Comparison of ENCODE assay signal across 8 cellular contexts in genomic region chr13:60396783-60397692, GRCh38. TPM values are rescaled to one million over a fixed set of nuclear protein-coding genes. Genes with fewer than 3 reads are reported as not detected.
A peak's percentile ranks its signal among the peaks of the same experiment; 100 is the strongest.
DNase-seq lines count a peak whose midpoint lies in the region; ATAC-seq and TF ChIP-seq lines count a peak whose summit lies in the region.

TDRD3 (plus strand) TSS chr13:60397220; CDS start chr13:60397365, 145 bp downstream.

- H3K4me1 Mint-ChIP-seq in activated T-helper 1 cell treated with anti-CD3 and anti-CD28 coated beads, Interleukin-12 subunit alpha, Interleukin-12 subunit beta, Interleukin-2, Interleukin-4 antibody, amounts not matched to agents 30 ng/mL and 10 ng/mL and 1 ng/mL, durations not matched to agents 14 hours and 24 hours and 36 hours (ENCODE audit: low read depth): peaks cover 44% of the 10 kb centered on the region
- H3K4me1 Mint-ChIP-seq in naive thymus-derived CD4-positive, alpha-beta T cell: peaks cover 25 to 54% (median 44%) of the 10 kb centered on the region in 7 donors
- H3K4me1 Mint-ChIP-seq in stimulated activated naive B cell treated with anti-CD40 and anti-IgM and Interleukin-4, amounts not matched to agents 10 μg/mL and 1 μg/mL and 100 μg/mL, for 72 hours: peaks cover 13 to 32% of the 10 kb centered on the region in 2 donors

- peak within 1 kb of the TSS; percentile 94 for H3K4me2 ChIP-seq in fibroblast of lung (ENCODE audit: extremely low read depth, insufficient read depth, low read length)

- peak within 1 kb of the TSS; percentile 95 for H3K4me3 Mint-ChIP-seq in activated T-helper 1 cell treated with anti-CD3 and anti-CD28 coated beads, Interleukin-12 subunit alpha, Interleukin-12 subunit beta, Interleukin-2, Interleukin-4 antibody, amounts not matched to agents 30 ng/mL and 10 ng/mL and 1 ng/mL, durations not matched to agents 14 hours and 24 hours and 36 hours
- H3K4me3 Mint-ChIP-seq in naive thymus-derived CD4-positive, alpha-beta T cell: peak within 1 kb of the TSS; percentile 88 to 98 (median 95)
- H3K4me3 Mint-ChIP-seq in stimulated activated naive B cell treated with anti-CD40 and anti-IgM and Interleukin-4, amounts not matched to agents 10 μg/mL and 1 μg/mL and 100 μg/mL, for 72 hours: peak within 1 kb of the TSS; percentile 96 to 98

- H3K27me3 ChIP-seq in fibroblast of lung (ENCODE audit: control insufficient read depth, insufficient read depth, low read length): no peaks in the 10 kb centered on the region
- H3K27me3 ChIP-seq in naive thymus-derived CD4-positive, alpha-beta T cell (ENCODE audit: control insufficient read depth in 2 of 2, insufficient read depth in 2 of 2, low read length in 2 of 2): no peaks in the 10 kb centered on the region

- peaks cover 23% of the 10 kb centered on the region for H3K79me2 ChIP-seq in fibroblast of lung (ENCODE audit: control insufficient read depth, insufficient read depth, low read length)

- intact Hi-C loops in activated T-helper 1 cell treated with anti-CD3 and anti-CD28 coated beads, Interleukin-12 subunit alpha, Interleukin-12 subunit beta, Interleukin-2, Interleukin-4 antibody, amounts not matched to agents 30 ng/mL and 10 ng/mL and 1 ng/mL, durations not matched to agents 14 hours and 24 hours and 36 hours (cut with micrococcal nuclease): loop anchor here (1.0 to 2.0 kb wide), 2 partner anchors 20 to 233 kb away; no protein-coding TSS in a partner anchor
- intact Hi-C loops in naive thymus-derived CD4-positive, alpha-beta T cell (cut with micrococcal nuclease): loop anchor here (1.0 to 2.0 kb wide), 6 partner anchors 34 to 1006 kb away; no protein-coding TSS in a partner anchor

- H3K27me3 Mint-ChIP-seq in activated T-helper 1 cell treated with anti-CD3 and anti-CD28 coated beads, Interleukin-12 subunit alpha, Interleukin-12 subunit beta, Interleukin-2, Interleukin-4 antibody, amounts not matched to agents 30 ng/mL and 10 ng/mL and 1 ng/mL, durations not matched to agents 14 hours and 24 hours and 36 hours (ENCODE audit: insufficient read depth): no peaks in the 10 kb centered on the region
- H3K27me3 Mint-ChIP-seq in naive thymus-derived CD4-positive, alpha-beta T cell: no peaks in the 10 kb centered on the region
- H3K27me3 Mint-ChIP-seq in stimulated activated naive B cell treated with anti-CD40 and anti-IgM and Interleukin-4, amounts not matched to agents 10 μg/mL and 1 μg/mL and 100 μg/mL, for 72 hours: no peaks in the 10 kb centered on the region

- H3K36me3 Mint-ChIP-seq in activated T-helper 1 cell treated with anti-CD3 and anti-CD28 coated beads, Interleukin-12 subunit alpha, Interleukin-12 subunit beta, Interleukin-2, Interleukin-4 antibody, amounts not matched to agents 30 ng/mL and 10 ng/mL and 1 ng/mL, durations not matched to agents 14 hours and 24 hours and 36 hours (ENCODE audit: low read depth): peaks cover 1% of the 10 kb centered on the region
- H3K36me3 Mint-ChIP-seq in naive thymus-derived CD4-positive, alpha-beta T cell: peaks cover 0 to 3% (median 0%) of the 10 kb centered on the region in 5 donors
- H3K36me3 Mint-ChIP-seq in stimulated activated naive B cell treated with anti-CD40 and anti-IgM and Interleukin-4, amounts not matched to agents 10 μg/mL and 1 μg/mL and 100 μg/mL, for 72 hours: no peaks in the 10 kb centered on the region

- H3K9me3 Mint-ChIP-seq in activated T-helper 1 cell treated with anti-CD3 and anti-CD28 coated beads, Interleukin-12 subunit alpha, Interleukin-12 subunit beta, Interleukin-2, Interleukin-4 antibody, amounts not matched to agents 30 ng/mL and 10 ng/mL and 1 ng/mL, durations not matched to agents 14 hours and 24 hours and 36 hours: no peaks in the 10 kb centered on the region
- H3K9me3 Mint-ChIP-seq in naive thymus-derived CD4-positive, alpha-beta T cell: peaks cover 0 to 5% (median 0%) of the 10 kb centered on the region in 11 donors
- no peaks in the 10 kb centered on the region for H3K9me3 Mint-ChIP-seq in stimulated activated naive B cell treated with anti-CD40 and anti-IgM and Interleukin-4, amounts not matched to agents 10 μg/mL and 1 μg/mL and 100 μg/mL, for 72 hours

- ATAC-seq in GM21737 (IDR thresholded peaks at IDR 0.05; ENCODE audit: unreplicated experiment): peak; percentile 57
- peak; percentile 82 for ATAC-seq in naive thymus-derived CD4-positive, alpha-beta T cell
- ATAC-seq in stimulated activated naive B cell treated with anti-CD40 and anti-IgM and Interleukin-4, amounts not matched to agents 10 μg/mL and 1 μg/mL and 100 μg/mL, for 72 hours (replicated peaks): peak; percentile 76 to 78

- peak; percentile 78 for DNase-seq in Daoy (ENCODE audit: low read depth)
- peak; percentile 74 for DNase-seq in KG1 (lab: John Stamatoyannopoulos, UW)
- DNase-seq in RPMI7951 (ENCODE audit: low read depth): peak; percentile 78
- DNase-seq in activated T-helper 1 cell treated with anti-CD3 and anti-CD28 coated beads, Interleukin-12 subunit alpha, Interleukin-12 subunit beta, Interleukin-2, Interleukin-4 antibody, amounts not matched to agents 30 ng/mL and 10 ng/mL and 1 ng/mL, durations not matched to agents 14 hours and 24 hours and 36 hours (ENCODE audit: low spot score): peak; percentile 75
- DNase-seq in fibroblast of lung (ENCODE audit: low read depth in 2 of 2): peak; percentile 87 to 91
- peak; percentile 71 to 86 (median 82) for DNase-seq in naive thymus-derived CD4-positive, alpha-beta T cell
- peak; percentile 84 for DNase-seq in stimulated activated naive B cell treated with anti-CD40 and anti-IgM and Interleukin-4, amounts not matched to agents 10 μg/mL and 1 μg/mL and 100 μg/mL, for 72 hours

- H3K4me1 ChIP-seq in fibroblast of lung (ENCODE audit: control insufficient read depth, extremely low read depth, insufficient read depth, low read length): peaks cover 3% of the 10 kb centered on the region
- H3K4me1 ChIP-seq in naive thymus-derived CD4-positive, alpha-beta T cell (ENCODE audit: control insufficient read depth in 2 of 2, insufficient read depth in 2 of 2, low read length in 2 of 2): peaks cover 15 to 20% of the 10 kb centered on the region in 2 donors

- H2AFZ ChIP-seq in fibroblast of lung (ENCODE audit: low read length): peak within 1 kb of the TSS; percentile 96

- peak within 1 kb of the TSS; percentile 80 for H3K9ac ChIP-seq in fibroblast of lung (ENCODE audit: insufficient read depth, low read length)

- H3K4me3 ChIP-seq in fibroblast of lung (replicated peaks in 1 of 4; ENCODE audit: control extremely low read depth in 1 of 4, insufficient read depth in 1 of 4, low read depth in 3 of 4, low read length in 4 of 4): peak within 1 kb of the TSS; percentile 79 to 90 (median 82)
- H3K4me3 ChIP-seq in naive thymus-derived CD4-positive, alpha-beta T cell (ENCODE audit: low read length): peak within 1 kb of the TSS; percentile 85

- POLR2A ChIA-PET in naive thymus-derived CD4-positive, alpha-beta T cell (lab: Charles Lee): interaction anchor here (0.6 to 2.6 kb wide), 4 partner anchors 10 to 232 kb away, joined by 3 to 10 read pairs (median 6); no protein-coding TSS in a partner anchor

- no peaks in the 10 kb centered on the region for H3K36me3 ChIP-seq in fibroblast of lung (ENCODE audit: control insufficient read depth, insufficient read depth, low read length)
- peaks cover 0 to 3% (median 0%) of the 10 kb centered on the region in 3 experiments for H3K36me3 ChIP-seq in naive thymus-derived CD4-positive, alpha-beta T cell (ENCODE audit: control insufficient read depth in 2 of 3, insufficient read depth in 3 of 3, low read length in 3 of 3)

- CTCF ChIA-PET in naive thymus-derived CD4-positive, alpha-beta T cell (lab: Charles Lee): interaction anchor here (0.6 to 1.2 kb wide), 5 partner anchors 10 to 217 kb away, joined by 3 to 4 read pairs (median 3); no protein-coding TSS in a partner anchor

- peak within 1 kb of the TSS; percentile 97 for H3K27ac Mint-ChIP-seq in activated T-helper 1 cell treated with anti-CD3 and anti-CD28 coated beads, Interleukin-12 subunit alpha, Interleukin-12 subunit beta, Interleukin-2, Interleukin-4 antibody, amounts not matched to agents 30 ng/mL and 10 ng/mL and 1 ng/mL, durations not matched to agents 14 hours and 24 hours and 36 hours
- H3K27ac Mint-ChIP-seq in naive thymus-derived CD4-positive, alpha-beta T cell: peak within 1 kb of the TSS; percentile 91 to 99 (median 96)
- peak within 1 kb of the TSS; percentile 98 for H3K27ac Mint-ChIP-seq in stimulated activated naive B cell treated with anti-CD40 and anti-IgM and Interleukin-4, amounts not matched to agents 10 μg/mL and 1 μg/mL and 100 μg/mL, for 72 hours

- peak within 1 kb of the TSS; percentile 86 for H3K27ac ChIP-seq in fibroblast of lung (ENCODE audit: insufficient read depth, low read length)
- H3K27ac ChIP-seq in naive thymus-derived CD4-positive, alpha-beta T cell (ENCODE audit: low read depth, low read length): peak within 1 kb of the TSS; percentile 80

- H3K9me3 ChIP-seq in fibroblast of lung (ENCODE audit: control insufficient read depth, insufficient read depth, low read depth, low read length): no peaks in the 10 kb centered on the region
- H3K9me3 ChIP-seq in naive thymus-derived CD4-positive, alpha-beta T cell (ENCODE audit: control insufficient read depth in 2 of 3, low read length in 3 of 3): no peaks in the 10 kb centered on the region

- peak; percentile 79 to 81 for TF ChIP-seq CTCF in fibroblast of lung (conservative IDR thresholded peaks at IDR 0.05 in 1 of 2, IDR thresholded peaks at IDR 0.05 in 1 of 2; ENCODE audit: low read depth in 1 of 2, low read length in 2 of 2)

- no peaks in the 10 kb centered on the region for H4K20me1 ChIP-seq in fibroblast of lung (ENCODE audit: control insufficient read depth, extremely low read depth, insufficient read depth, low read length)

RNA-seq across cellular contexts. Expression of gene TDRD3, which starts in this region (rescaled TPM):
- total RNA-seq in Daoy (2014; rRNA removed; shearing (Covaris generic)): 6.7 and 8.2 TPM in 2 replicates
- total RNA-seq in RPMI7951 (2014; rRNA removed; shearing (Covaris generic)): 7.1 and 9.9 TPM in 2 replicates
- 19.6 and 20.7 TPM in 2 replicates for total RNA-seq in activated T-helper 1 cell treated with anti-CD3 and anti-CD28 coated beads, Interleukin-12 subunit alpha, Interleukin-12 subunit beta, Interleukin-2, Interleukin-4 antibody, amounts not matched to agents 30 ng/mL and 10 ng/mL and 1 ng/mL, durations not matched to agents 14 hours and 24 hours and 36 hours
- total RNA-seq in fibroblast of lung: 18.8 and 21.1 TPM in 2 replicates
- polyA plus RNA-seq in fibroblast of lung: 8.5 and 10.5 TPM in 2 replicates
- 6.5 and 8.3 TPM in 2 replicates for polyA plus RNA-seq in fibroblast of lung (2012)
- 0.22 and 3.1 TPM in 2 replicates for polyA minus RNA-seq in fibroblast of lung (ENCODE audit: low replicate concordance)
- 10 to 100 TPM; 24.7 to 33.6 (median 27.2) TPM for total RNA-seq in naive thymus-derived CD4-positive, alpha-beta T cell
- polyA plus RNA-seq in naive thymus-derived CD4-positive, alpha-beta T cell: 1 to 10 TPM; 8.3 to 8.7 TPM

Comparison
In these comparisons a context has a peak if more than half of its experiments do, and no peak if none do; other contexts are left out.
1. Peak in every context shown above with its lines: DNase-seq, ATAC-seq, H3K4me3 ChIP-seq and H3K27ac ChIP-seq.